32 cellular contexts compared by ENCODE assay signal in genomic region chr5:177355868-177356168, GRCh38. TPM values are rescaled to one million over a fixed set of nuclear protein-coding genes. Genes with fewer than 3 reads are reported as not detected.
DNase-seq lines count a peak whose midpoint lies in the region; ATAC-seq and TF ChIP-seq lines count a peak whose summit lies in the region.
"Had no signal": no experiment of that assay in that cellular context is flagged by ENCODE, and none has a peak within 500 bp of the region (broad histone marks: within the 10 kb centered on the region; RNA-seq: fewer than 3 reads in every experiment).

No MANE protein-coding gene starts in this region.

- no peak for TF ChIP-seq CTCF in WTC11 (IDR thresholded peaks at IDR 0.05)

- H3K36me3 Mint-ChIP-seq in activated CD4-positive, alpha-beta T cell treated with anti-CD3 and anti-CD28 coated beads for 36 hours (ENCODE audit: low read depth) = peaks cover 7% of the 10 kb centered on the region
- peaks cover 39% of the 10 kb centered on the region for H3K36me3 Mint-ChIP-seq in activated CD4-positive, alpha-beta T cell treated with anti-CD3 and anti-CD28 coated beads, Interleukin-2, amount 10 ng/mL, durations not matched to agents 7 days and 5 days (ENCODE audit: low read depth)
- H3K36me3 Mint-ChIP-seq in IgD-negative memory B cell (peaks cover 4% of the 10 kb centered on the region), WTC11 (no peaks in the 10 kb centered on the region)
- no peaks in the 10 kb centered on the region for H3K36me3 Mint-ChIP-seq in natural killer cell treated with Interleukin-12 subunit alpha and Interleukin-12 subunit beta and Interleukin-15 and Interleukin-18, amount 100 ng/mL, for 72 hours
- H3K36me3 Mint-ChIP-seq in activated naive CD4-positive, alpha-beta T cell treated with anti-CD3 and anti-CD28 coated beads, Interleukin-2, amount 50 U/mL, for 72 hours = peaks cover 11 to 44% of the 10 kb centered on the region in 2 donors

- peaks cover 49% of the 10 kb centered on the region for H3K4me1 Mint-ChIP-seq in activated CD4-positive, alpha-beta T cell treated with anti-CD3 and anti-CD28 coated beads for 36 hours
- H3K4me1 Mint-ChIP-seq in activated CD4-positive, alpha-beta T cell treated with anti-CD3 and anti-CD28 coated beads, Interleukin-2, amount 10 ng/mL, durations not matched to agents 7 days and 5 days = peaks cover 73% of the 10 kb centered on the region
- peaks cover 24 to 47% (median 43%) of the 10 kb centered on the region in 3 donors for H3K4me1 Mint-ChIP-seq in IgD-negative memory B cell
- H3K4me1 Mint-ChIP-seq in WTC11 = peaks cover 5% of the 10 kb centered on the region
- H3K4me1 Mint-ChIP-seq in natural killer cell treated with Interleukin-12 subunit alpha and Interleukin-12 subunit beta and Interleukin-15 and Interleukin-18, amount 100 ng/mL, for 72 hours (ENCODE audit: low read depth in 2 of 2) = peaks cover 61 to 62% of the 10 kb centered on the region in 2 donors

- DNase-seq in activated CD4-positive, alpha-beta T cell treated with anti-CD3 and anti-CD28 coated beads for 36 hours = no peak
- no peak for DNase-seq in activated CD4-positive, alpha-beta T cell treated with anti-CD3 and anti-CD28 coated beads, Interleukin-2, amount 10 ng/mL, durations not matched to agents 7 days and 5 days
- DNase-seq in WTC11 (ENCODE audit: low spot score) (no peak), pons (ENCODE audit: low spot score) (no peak), NCI-H446 treated with DMSO at 0.1 percent for 48 hours (lab: John Stamatoyannopoulos, UW) (no peak)
- no peak for DNase-seq in natural killer cell treated with Interleukin-12 subunit alpha and Interleukin-12 subunit beta and Interleukin-15 and Interleukin-18, amount 100 ng/mL, for 72 hours (ENCODE audit: low spot score)
- no peak for DNase-seq in activated naive CD4-positive, alpha-beta T cell treated with anti-CD3 and anti-CD28 coated beads, Interleukin-2, amount 50 U/mL, for 72 hours (ENCODE audit: low spot score in 2 of 2)
- DNase-seq: activated CD8-positive, alpha-beta memory T cell treated with anti-CD3 and anti-CD28 coated beads for 24 hours; activated naive CD4-positive, alpha-beta T cell treated with anti-CD3 and anti-CD28 coated beads for 36 hours; activated T-cell treated with anti-CD3 and anti-CD28 coated beads, Interleukin-2, amount 50 U/mL, for 24 hours; anterior cingulate cortex; dermis blood vessel endothelial cell; GOT3; Kasumi-1; left cardiac atrium; NCI-H1105 treated with DMSO at 0.1 percent for 48 hours; NCI-H510A treated with DMSO at 0.1 percent for 48 hours; NK-92 treated with Interleukin-12 subunit alpha and Interleukin-12 subunit beta, amount 100 ng/mL, for 24 hours; Peyer's patch; sigmoid colon; stimulated activated CD4-positive, alpha-beta T cell treated with anti-CD3 and anti-CD28 coated beads, Interleukin-15, amount 100 ng/mL, for 24 hours; stimulated activated CD8-positive, alpha-beta memory T cell treated with anti-CD3 and anti-CD28 coated beads, Interleukin-4, amount 100 ng/mL, for 48 hours; substantia nigra had no signal

- intact Hi-C loops in activated CD4-positive, alpha-beta T cell treated with anti-CD3 and anti-CD28 coated beads for 36 hours (cut with DNase I, micrococcal nuclease) = loop anchor here in 1 of 2 experiments (10.0 kb wide), 1 partner anchor 991 kb away; the partner anchor contains the start of genes ARL10 and KIAA1191

- H3K27me3 Mint-ChIP-seq in activated CD4-positive, alpha-beta T cell treated with anti-CD3 and anti-CD28 coated beads for 36 hours = no peaks in the 10 kb centered on the region
- H3K27me3 Mint-ChIP-seq in activated CD4-positive, alpha-beta T cell treated with anti-CD3 and anti-CD28 coated beads, Interleukin-2, amount 10 ng/mL, durations not matched to agents 7 days and 5 days = no peaks in the 10 kb centered on the region
- H3K27me3 Mint-ChIP-seq in IgD-negative memory B cell (peaks cover 3% of the 10 kb centered on the region), WTC11 (ENCODE audit: low read depth) (peaks cover 28% of the 10 kb centered on the region)
- H3K27me3 Mint-ChIP-seq in natural killer cell treated with Interleukin-12 subunit alpha and Interleukin-12 subunit beta and Interleukin-15 and Interleukin-18, amount 100 ng/mL, for 72 hours = no peaks in the 10 kb centered on the region
- H3K27me3 Mint-ChIP-seq: activated T-cell treated with anti-CD3 and anti-CD28 coated beads, Interleukin-2, amount 50 U/mL, for 24 hours; memory B cell had no signal

- ATAC-seq in activated CD4-positive, alpha-beta T cell treated with anti-CD3 and anti-CD28 coated beads for 36 hours = no peak
- no peak for ATAC-seq in WTC11
- ATAC-seq in natural killer cell treated with Interleukin-12 subunit alpha and Interleukin-12 subunit beta and Interleukin-15 and Interleukin-18, amount 100 ng/mL, for 72 hours = no peak
- ATAC-seq in activated naive CD4-positive, alpha-beta T cell treated with anti-CD3 and anti-CD28 coated beads, Interleukin-2, amount 50 U/mL, for 72 hours = no peak
- ATAC-seq: activated CD4-positive, CD25-positive, alpha-beta regulatory T cell treated with anti-CD3 and anti-CD28 coated beads, Interleukin-2, amount 50 U/mL, for 24 hours; left cardiac atrium; pancreas had no signal

- CTCF ChIA-PET in activated CD4-positive, alpha-beta T cell treated with anti-CD3 and anti-CD28 coated beads for 36 hours (lab: Charles Lee) = interaction anchor here (0.6 to 3.9 kb wide), 8 partner anchors 10 to 100 kb away, joined by 3 to 18 read pairs (median 6); no protein-coding TSS in a partner anchor
- CTCF ChIA-PET in activated CD4-positive, alpha-beta T cell treated with anti-CD3 and anti-CD28 coated beads, Interleukin-2, amount 10 ng/mL, durations not matched to agents 7 days and 5 days (lab: Charles Lee) = interaction anchor here (0.7 to 17.1 kb wide), 10 partner anchors 9 to 237 kb away, joined by 3 to 145 read pairs (median 4); no protein-coding TSS in a partner anchor
- CTCF ChIA-PET in WTC11 (lab: Charles Lee) = interaction anchor here (0.9 to 1.3 kb wide), 5 partner anchors 13 to 269 kb away, joined by 3 to 6 read pairs (median 4); no protein-coding TSS in a partner anchor

- POLR2A ChIA-PET in activated CD4-positive, alpha-beta T cell treated with anti-CD3 and anti-CD28 coated beads for 36 hours (lab: Charles Lee) = no interaction called here
- POLR2A ChIA-PET in activated CD4-positive, alpha-beta T cell treated with anti-CD3 and anti-CD28 coated beads, Interleukin-2, amount 10 ng/mL, durations not matched to agents 7 days and 5 days (lab: Charles Lee) = no interaction called here
- POLR2A ChIA-PET in WTC11 (lab: Charles Lee) = no interaction called here

- peaks cover 3% of the 10 kb centered on the region for H3K9me3 Mint-ChIP-seq in activated CD4-positive, alpha-beta T cell treated with anti-CD3 and anti-CD28 coated beads for 36 hours (ENCODE audit: low read depth)
- H3K9me3 Mint-ChIP-seq in activated CD4-positive, alpha-beta T cell treated with anti-CD3 and anti-CD28 coated beads, Interleukin-2, amount 10 ng/mL, durations not matched to agents 7 days and 5 days = peaks cover 12% of the 10 kb centered on the region
- H3K9me3 Mint-ChIP-seq in IgD-negative memory B cell (no peaks in the 10 kb centered on the region), WTC11 (peaks cover 14% of the 10 kb centered on the region)
- no peaks in the 10 kb centered on the region for H3K9me3 Mint-ChIP-seq in natural killer cell treated with Interleukin-12 subunit alpha and Interleukin-12 subunit beta and Interleukin-15 and Interleukin-18, amount 100 ng/mL, for 72 hours
- H3K9me3 Mint-ChIP-seq in activated naive CD4-positive, alpha-beta T cell treated with anti-CD3 and anti-CD28 coated beads, Interleukin-2, amount 50 U/mL, for 72 hours = peaks cover 0 to 17% of the 10 kb centered on the region in 2 donors

- H3K27ac Mint-ChIP-seq in activated CD4-positive, alpha-beta T cell treated with anti-CD3 and anti-CD28 coated beads for 36 hours = peak overlapping the region; percentile 32
- H3K27ac Mint-ChIP-seq in activated CD4-positive, alpha-beta T cell treated with anti-CD3 and anti-CD28 coated beads, Interleukin-2, amount 10 ng/mL, durations not matched to agents 7 days and 5 days = no peak overlapping the region
- peak overlapping the region; percentile 12 to 99 (median 31) for H3K27ac Mint-ChIP-seq in IgD-negative memory B cell
- no peak overlapping the region for H3K27ac Mint-ChIP-seq in WTC11
- peak overlapping the region in 1 of 2 donors; percentile 60 for H3K27ac Mint-ChIP-seq in natural killer cell treated with Interleukin-12 subunit alpha and Interleukin-12 subunit beta and Interleukin-15 and Interleukin-18, amount 100 ng/mL, for 72 hours
- no peak overlapping the region for H3K27ac Mint-ChIP-seq in activated naive CD4-positive, alpha-beta T cell treated with anti-CD3 and anti-CD28 coated beads, Interleukin-2, amount 50 U/mL, for 72 hours
- H3K27ac Mint-ChIP-seq: activated naive CD4-positive, alpha-beta T cell treated with anti-CD3 and anti-CD28 coated beads for 36 hours; activated T-cell treated with anti-CD3 and anti-CD28 coated beads, Interleukin-2, amount 50 U/mL, for 24 hours; memory B cell had no signal

- no peak overlapping the region for H3K4me3 Mint-ChIP-seq in activated CD4-positive, alpha-beta T cell treated with anti-CD3 and anti-CD28 coated beads for 36 hours
- no peak overlapping the region for H3K4me3 Mint-ChIP-seq in activated CD4-positive, alpha-beta T cell treated with anti-CD3 and anti-CD28 coated beads, Interleukin-2, amount 10 ng/mL, durations not matched to agents 7 days and 5 days
- peak overlapping the region in 3 of 4 donors; percentile 34 to 41 (median 41) for H3K4me3 Mint-ChIP-seq in IgD-negative memory B cell
- H3K4me3 Mint-ChIP-seq in WTC11 = no peak overlapping the region
- H3K4me3 Mint-ChIP-seq in natural killer cell treated with Interleukin-12 subunit alpha and Interleukin-12 subunit beta and Interleukin-15 and Interleukin-18, amount 100 ng/mL, for 72 hours = peak overlapping the region; percentile 89
- H3K4me3 Mint-ChIP-seq: activated naive CD4-positive, alpha-beta T cell treated with anti-CD3 and anti-CD28 coated beads for 36 hours; activated T-cell treated with anti-CD3 and anti-CD28 coated beads, Interleukin-2, amount 50 U/mL, for 24 hours; memory B cell had no signal

RNA-seq across cellular contexts. Expression of gene RGS14, which starts 1.9 kb away (rescaled TPM):
- total RNA-seq in activated CD4-positive, alpha-beta T cell treated with anti-CD3 and anti-CD28 coated beads for 36 hours = 10 to 100 TPM; 43.8 to 62.0 TPM
- 100 to 1,000 TPM; 124 to 132 TPM for total RNA-seq in activated CD4-positive, alpha-beta T cell treated with anti-CD3 and anti-CD28 coated beads, Interleukin-2, amount 10 ng/mL, durations not matched to agents 7 days and 5 days
- 49.5 TPM for polyA plus RNA-seq in IgD-negative memory B cell
- total RNA-seq in WTC11 (2021) = 60.4 to 74.6 TPM (median 64.6 TPM) in 3 replicates
- 10 to 100 TPM; 26.5 to 45.4 TPM for total RNA-seq in natural killer cell treated with Interleukin-12 subunit alpha and Interleukin-12 subunit beta and Interleukin-15 and Interleukin-18, amount 100 ng/mL, for 72 hours
- total RNA-seq in activated naive CD4-positive, alpha-beta T cell treated with anti-CD3 and anti-CD28 coated beads, Interleukin-2, amount 50 U/mL, for 72 hours = 10 to 100 TPM; 22.0 to 77.6 TPM

RNA-seq across cellular contexts. Expression of gene LMAN2, which starts 4.3 kb away (rescaled TPM):
- 10 to 100 TPM; 74.5 to 92.1 TPM for total RNA-seq in activated CD4-positive, alpha-beta T cell treated with anti-CD3 and anti-CD28 coated beads for 36 hours
- 100 to 1,000 TPM; 123 to 132 TPM for total RNA-seq in activated CD4-positive, alpha-beta T cell treated with anti-CD3 and anti-CD28 coated beads, Interleukin-2, amount 10 ng/mL, durations not matched to agents 7 days and 5 days
- polyA plus RNA-seq in IgD-negative memory B cell = 171 TPM
- total RNA-seq in WTC11 (2021) = 141 to 162 TPM (median 147 TPM) in 3 replicates
- total RNA-seq in natural killer cell treated with Interleukin-12 subunit alpha and Interleukin-12 subunit beta and Interleukin-15 and Interleukin-18, amount 100 ng/mL, for 72 hours = 100 to 1,000 TPM; 136 to 150 TPM
- total RNA-seq in activated naive CD4-positive, alpha-beta T cell treated with anti-CD3 and anti-CD28 coated beads, Interleukin-2, amount 50 U/mL, for 72 hours = 100 to 1,000 TPM in 1 of 2 donors, 10 to 100 TPM in 1; 96.7 to 108 TPM

RNA-seq across cellular contexts. Expression of gene SLC34A1, which starts 28.4 kb away (rescaled TPM):
- total RNA-seq in activated CD4-positive, alpha-beta T cell treated with anti-CD3 and anti-CD28 coated beads for 36 hours = under 1 TPM in 1 of 2 experiments, not detected in 1; 0.14 TPM
- under 1 TPM; 0.12 to 0.27 TPM for total RNA-seq in activated CD4-positive, alpha-beta T cell treated with anti-CD3 and anti-CD28 coated beads, Interleukin-2, amount 10 ng/mL, durations not matched to agents 7 days and 5 days
- not detected for polyA plus RNA-seq in IgD-negative memory B cell
- not detected in 3 replicates for total RNA-seq in WTC11 (2021)
- total RNA-seq in natural killer cell treated with Interleukin-12 subunit alpha and Interleukin-12 subunit beta and Interleukin-15 and Interleukin-18, amount 100 ng/mL, for 72 hours = not detected
- under 1 TPM; 0.07 to 0.19 TPM for total RNA-seq in activated naive CD4-positive, alpha-beta T cell treated with anti-CD3 and anti-CD28 coated beads, Interleukin-2, amount 50 U/mL, for 72 hours
- total RNA-seq: A673; activated naive CD4-positive, alpha-beta T cell treated with anti-CD3 and anti-CD28 coated beads for 36 hours; cardiac muscle cell; dermis blood vessel endothelial cell; endothelial cell of umbilical vein; left cardiac atrium; pancreas; sigmoid colon had no signal
- polyA plus RNA-seq: BJ, cardiac muscle cell, endothelial cell of umbilical vein, pancreas had no signal

RNA-seq across cellular contexts. Expression of gene MXD3, which starts 44.1 kb away (rescaled TPM):
- 10 to 100 TPM; 21.3 to 27.2 TPM for total RNA-seq in activated CD4-positive, alpha-beta T cell treated with anti-CD3 and anti-CD28 coated beads for 36 hours
- 100 to 1,000 TPM; 107 to 109 TPM for total RNA-seq in activated CD4-positive, alpha-beta T cell treated with anti-CD3 and anti-CD28 coated beads, Interleukin-2, amount 10 ng/mL, durations not matched to agents 7 days and 5 days
- polyA plus RNA-seq in IgD-negative memory B cell = 4.1 TPM
- total RNA-seq in WTC11 (2021) = 16.9 to 25.7 TPM (median 18.8 TPM) in 3 replicates
- 10 to 100 TPM; 15.0 to 24.8 TPM for total RNA-seq in natural killer cell treated with Interleukin-12 subunit alpha and Interleukin-12 subunit beta and Interleukin-15 and Interleukin-18, amount 100 ng/mL, for 72 hours
- 10 to 100 TPM; 31.4 to 73.9 TPM for total RNA-seq in activated naive CD4-positive, alpha-beta T cell treated with anti-CD3 and anti-CD28 coated beads, Interleukin-2, amount 50 U/mL, for 72 hours

RNA-seq across cellular contexts. Expression of gene PFN3, which starts 44.6 kb away (rescaled TPM):
- not detected for total RNA-seq in activated CD4-positive, alpha-beta T cell treated with anti-CD3 and anti-CD28 coated beads for 36 hours
- not detected for total RNA-seq in activated CD4-positive, alpha-beta T cell treated with anti-CD3 and anti-CD28 coated beads, Interleukin-2, amount 10 ng/mL, durations not matched to agents 7 days and 5 days
- not detected for polyA plus RNA-seq in IgD-negative memory B cell
- 0.48 TPM in 1 of 3 replicates, not detected in the others for total RNA-seq in WTC11 (2021)
- not detected for total RNA-seq in natural killer cell treated with Interleukin-12 subunit alpha and Interleukin-12 subunit beta and Interleukin-15 and Interleukin-18, amount 100 ng/mL, for 72 hours
- total RNA-seq in activated naive CD4-positive, alpha-beta T cell treated with anti-CD3 and anti-CD28 coated beads, Interleukin-2, amount 50 U/mL, for 72 hours = not detected
- total RNA-seq: A673; activated naive CD4-positive, alpha-beta T cell treated with anti-CD3 and anti-CD28 coated beads for 36 hours; cardiac muscle cell; dermis blood vessel endothelial cell; endothelial cell of umbilical vein; left cardiac atrium; pancreas; Peyer's patch; sigmoid colon; SK-MEL-5 had no signal
- polyA plus RNA-seq: BJ, cardiac muscle cell, endothelial cell of umbilical vein, pancreas, sigmoid colon had no signal

Comparison
In these comparisons a context has a peak if more than half of its experiments do, and no peak if none do; other contexts are left out.
1. H3K27ac Mint-ChIP-seq: peak in activated CD4-positive, alpha-beta T cell treated with anti-CD3 and anti-CD28 coated beads for 36 hours (single experiment) and IgD-negative memory B cell (3 of 3); none in activated CD4-positive, alpha-beta T cell treated with anti-CD3 and anti-CD28 coated beads, Interleukin-2, amount 10 ng/mL, durations not matched to agents 7 days and 5 days (single experiment), WTC11 (single experiment) and activated naive CD4-positive, alpha-beta T cell treated with anti-CD3 and anti-CD28 coated beads, Interleukin-2, amount 50 U/mL, for 72 hours (0 of 2).
2. H3K4me3 Mint-ChIP-seq: peak in IgD-negative memory B cell (3 of 4) and natural killer cell treated with Interleukin-12 subunit alpha and Interleukin-12 subunit beta and Interleukin-15 and Interleukin-18, amount 100 ng/mL, for 72 hours (single experiment); none in activated CD4-positive, alpha-beta T cell treated with anti-CD3 and anti-CD28 coated beads for 36 hours (single experiment), activated CD4-positive, alpha-beta T cell treated with anti-CD3 and anti-CD28 coated beads, Interleukin-2, amount 10 ng/mL, durations not matched to agents 7 days and 5 days (single experiment) and WTC11 (single experiment).